ENCODE assay signal across 1 cellular context in genomic region chr13:33629610-33630009, GRCh38.
TF ChIP-seq lines count a peak whose summit lies in the region.

No MANE protein-coding gene starts in this region.

TF ChIP-seq in HepG2, 621 proteins besides CTCF, POLR2A, EP300 and RAD21 (continued from another document):
- TF ChIP-seq RERE (CRISPR knock-in tag; IDR thresholded peaks at IDR 0.05; ENCODE audit: low read depth) (no peak), ZSCAN31 (CRISPR knock-in tag; IDR thresholded peaks at IDR 0.05; ENCODE audit: low read depth) (no peak), ZBED4 (CRISPR knock-in tag; IDR thresholded peaks at IDR 0.05; ENCODE audit: borderline replicate concordance) (no peak)
